ENCODE assay signal across 8 cellular contexts in the genomic region with DNA sequence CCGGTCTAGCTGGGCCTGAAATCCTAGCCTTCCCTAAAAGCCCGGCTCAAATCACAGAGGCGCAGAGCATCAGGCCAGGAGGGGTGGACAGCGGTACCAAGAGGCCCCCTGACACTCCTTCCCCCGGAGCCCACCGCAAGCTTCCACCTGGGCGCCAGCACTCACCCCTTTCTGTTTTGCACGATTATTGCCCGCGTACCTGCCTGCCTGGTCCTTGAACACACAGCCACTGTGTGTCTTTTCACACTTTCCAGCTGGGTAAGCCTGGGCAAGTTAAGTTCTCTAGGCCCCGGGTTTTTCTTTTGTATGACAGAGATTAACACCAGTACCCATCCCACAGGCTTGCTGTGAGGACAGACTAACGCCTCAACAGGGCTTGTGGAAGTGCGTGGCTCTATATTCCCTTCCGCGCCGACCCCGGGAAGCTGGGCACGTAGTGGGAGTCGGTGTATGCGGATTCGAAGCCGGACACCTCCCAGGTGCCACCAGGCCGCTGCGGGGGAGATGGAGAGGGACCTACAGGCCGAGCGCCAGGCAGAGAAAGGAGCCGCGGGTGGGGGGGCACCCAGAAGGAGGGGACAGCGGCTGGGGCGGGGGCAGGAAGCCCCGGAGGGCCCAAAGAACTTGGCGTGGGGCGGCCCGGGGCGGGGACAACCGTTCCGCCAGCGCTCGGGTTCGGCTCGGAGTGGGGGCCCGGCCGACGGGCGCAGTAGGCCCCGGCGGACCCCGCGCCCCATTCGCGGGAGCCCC. TPM values are rescaled to one million over a fixed set of nuclear protein-coding genes. Genes with fewer than 3 reads are reported as not detected.
DNase-seq lines count a peak whose midpoint lies in the region; ATAC-seq, FAIRE-seq and TF ChIP-seq lines count a peak whose summit lies in the region.

No MANE protein-coding gene starts in this region.

- H3K36me3 ChIP-seq in vagina: peaks cover 6 to 23% of the 10 kb centered on the region in 2 donors

- H3K27me3 ChIP-seq in vagina: no peaks in the 10 kb centered on the region

- H3K27ac Mint-ChIP-seq in osteocyte (ENCODE audit: unreplicated experiment): peak overlapping the region; percentile 95

- no peak for TF ChIP-seq POLR2A in vagina (IDR thresholded peaks at IDR 0.05)

- no peak for FAIRE-seq in frontal cortex (lab: Jason Lieb, UNC)

- no peaks in the 10 kb centered on the region for H3K9me3 Mint-ChIP-seq in osteocyte (ENCODE audit: unreplicated experiment)

- peaks cover 20% of the 10 kb centered on the region for H3K4me1 Mint-ChIP-seq in osteocyte (ENCODE audit: unreplicated experiment)

- peak; percentile 29 for ATAC-seq in HG02884 (IDR thresholded peaks at IDR 0.05; ENCODE audit: unreplicated experiment)

- peaks cover 24% of the 10 kb centered on the region for H3K4me1 ChIP-seq in vagina

- peak overlapping the region; percentile 93 for H3K4me3 Mint-ChIP-seq in osteocyte (ENCODE audit: unreplicated experiment)

- TF ChIP-seq CTCF in osteocyte (IDR thresholded peaks at IDR 0.05): no peak
- no peak for TF ChIP-seq CTCF in vagina (IDR thresholded peaks at IDR 0.05)

- DNase-seq in NCI-H146 (lab: John Stamatoyannopoulos, UW) (peak; percentile 55), NCI-H146 treated with DMSO at 0.1 percent for 48 hours (lab: John Stamatoyannopoulos, UW; ENCODE audit: unreplicated experiment) (no peak), OCI-M1 (lab: John Stamatoyannopoulos, UW) (peak; percentile 1), frontal cortex (ENCODE audit: low spot score in 2 of 2) (peak; percentile 50 to 54), osteocyte (ENCODE audit: extremely low spot score, unreplicated experiment) (no peak), vagina (ENCODE audit: extremely low spot score in 2 of 2) (no peak)
- peak; percentile 85 for DNase-seq in activated effector memory CD4-positive, alpha-beta T cell treated with anti-CD3 and anti-CD28 coated beads, Interleukin-2, amount 50 U/mL, for 16 hours

- peaks cover 23% of the 10 kb centered on the region for H3K36me3 Mint-ChIP-seq in osteocyte (ENCODE audit: unreplicated experiment)

- no peaks in the 10 kb centered on the region for H3K9me3 ChIP-seq in vagina

- peak overlapping the region; percentile 89 for H3K27ac ChIP-seq in vagina

- peak overlapping the region; percentile 60 to 98 for H3K4me3 ChIP-seq in vagina

- peaks cover 26% of the 10 kb centered on the region for H3K27me3 Mint-ChIP-seq in osteocyte (ENCODE audit: unreplicated experiment)

- intact Hi-C loops in vagina (cut with DNase I): no loop called here

RNA-seq across cellular contexts. Expression of a gene that starts 0.8 kb away (rescaled TPM):
- 23.2 TPM for total RNA-seq in frontal cortex
- 19.1 and 20.5 TPM in 2 replicates for total RNA-seq in osteocyte
- total RNA-seq in vagina: 29.0 TPM

RNA-seq across cellular contexts. Expression of a gene that starts 36.0 kb away (rescaled TPM):
- total RNA-seq in frontal cortex (4.5 TPM), osteocyte (16.3 and 17.1 TPM in 2 replicates), vagina (13.5 TPM)

Comparison
In these comparisons a context has a peak if more than half of its experiments do, and no peak if none do; other contexts are left out.
1. DNase-seq: peak in NCI-H146 (single experiment), OCI-M1 (single experiment), activated effector memory CD4-positive, alpha-beta T cell treated with anti-CD3 and anti-CD28 coated beads, Interleukin-2, amount 50 U/mL, for 16 hours (single experiment) and frontal cortex (2 of 2); none in NCI-H146 treated with DMSO at 0.1 percent for 48 hours (single experiment), osteocyte (single experiment) and vagina (0 of 2).